In genomic region chr6:15160812-15161211, GRCh38 we compare ENCODE assay signal across 27 cellular contexts.
DNase-seq lines count a peak whose midpoint lies in the region; TF ChIP-seq lines count a peak whose summit lies in the region.
"Had no signal": no experiment of that assay in that cellular context is flagged by ENCODE, and none has a peak within 500 bp of the region (broad histone marks: within the 10 kb centered on the region; RNA-seq: fewer than 3 reads in every experiment).

No MANE protein-coding gene starts in this region.

- no peaks in the 10 kb centered on the region for H3K4me1 Mint-ChIP-seq in chondrocyte (ENCODE audit: low read depth)
- H3K4me1 Mint-ChIP-seq: CD4-positive, alpha-beta memory T cell had no signal

- POLR2A ChIA-PET in RWPE1 (lab: Yijun Ruan, JAX; ENCODE audit: low non-redundant PET) = no interaction called here

- H3K4me1 ChIP-seq in adipocyte (ENCODE audit: control insufficient read depth, insufficient read depth, low read length) = peaks cover 7% of the 10 kb centered on the region
- H3K4me1 ChIP-seq: SJCRH30 had no signal

- H3K4me3 ChIP-seq in AG09309 (ENCODE audit: control insufficient read depth, low read depth, low read length) (no peak overlapping the region), adipocyte (ENCODE audit: low read length) (no peak overlapping the region), fibroblast of the aortic adventitia (ENCODE audit: low read depth, low read length) (no peak overlapping the region)
- H3K4me3 ChIP-seq: GM23338, HAP-1, SJCRH30 had no signal

- H3K9ac ChIP-seq in adipocyte (ENCODE audit: low read length) = no peak overlapping the region

- no peak overlapping the region for H3K27ac ChIP-seq in RWPE1
- no peak overlapping the region for H3K27ac ChIP-seq in caudate nucleus (ENCODE audit: low read depth, low read length)
- H3K27ac ChIP-seq: HL-60, SJCRH30 had no signal

- H3K27me3 Mint-ChIP-seq in chondrocyte (ENCODE audit: low read depth) = no peaks in the 10 kb centered on the region
- H3K27me3 Mint-ChIP-seq: CD4-positive, alpha-beta memory T cell had no signal

- no peaks in the 10 kb centered on the region for H3K9me3 ChIP-seq in adipocyte (ENCODE audit: control insufficient read depth, low read length)
- H3K9me3 ChIP-seq: HAP-1, SJCRH30 had no signal

- peak; percentile 20 for DNase-seq in AG09309 (ENCODE audit: low read depth)
- DNase-seq in GM04503 (ENCODE audit: low read depth) = peak; percentile 11
- peak; percentile 4 for DNase-seq in adipocyte (ENCODE audit: low read depth)
- peak; percentile 5 for DNase-seq in fibroblast of the aortic adventitia (ENCODE audit: low read depth)
- DNase-seq in chondrocyte (ENCODE audit: low spot score) = no peak
- DNase-seq in RWPE1 (ENCODE audit: low spot score) = no peak
- no peak for DNase-seq in AG08395 (ENCODE audit: low spot score)
- no peak for DNase-seq in caudate nucleus (lab: John Stamatoyannopoulos, UW)
- DNase-seq: AML-193; C1 segment of cervical spinal cord; CD4-positive, alpha-beta memory T cell; COR-L47; GDM1; KBM-7; MV-4-11; NCI-H1105; NCI-H1436 treated with DMSO at 0.1 percent for 48 hours; NCI-H187 treated with DMSO at 0.1 percent for 48 hours; NCI-H524 treated with DMSO at 0.1 percent for 48 hours; NCI-H774; NK-92 treated with Interleukin-12 subunit alpha and Interleukin-12 subunit beta, amount 100 ng/mL, for 24 hours; PC-3; SJCRH30; T-helper 1 cell had no signal

- H3K9me3 Mint-ChIP-seq in chondrocyte (ENCODE audit: low read depth) = no peaks in the 10 kb centered on the region
- H3K9me3 Mint-ChIP-seq: CD4-positive, alpha-beta memory T cell; GM23338 had no signal

- H3K27ac Mint-ChIP-seq in chondrocyte (ENCODE audit: unreplicated experiment) = no peak overlapping the region
- H3K27ac Mint-ChIP-seq: CD4-positive, alpha-beta memory T cell; GM23338 had no signal

- no peak for TF ChIP-seq CTCF in AG09309 (IDR thresholded peaks at IDR 0.05; ENCODE audit: control insufficient read depth, insufficient read depth, low read depth, low read length, missing control alignments)
- TF ChIP-seq CTCF in fibroblast of the aortic adventitia (IDR thresholded peaks at IDR 0.05; ENCODE audit: insufficient read depth, low read length) = no peak
- no peak for TF ChIP-seq CTCF in chondrocyte (IDR thresholded peaks at IDR 0.05)
- TF ChIP-seq CTCF in RWPE1 (conservative IDR thresholded peaks at IDR 0.05; ENCODE audit: low read depth) = no peak

- no peak overlapping the region for H3K4me3 Mint-ChIP-seq in chondrocyte (ENCODE audit: unreplicated experiment)
- H3K4me3 Mint-ChIP-seq: CD4-positive, alpha-beta memory T cell; GM23338 had no signal

- no peaks in the 10 kb centered on the region for H3K36me3 ChIP-seq in adipocyte (ENCODE audit: control insufficient read depth, insufficient read depth, low read length, severe bottlenecking)
- H3K36me3 ChIP-seq: HAP-1, SJCRH30 had no signal

- H3K27me3 ChIP-seq in adipocyte (replicated peaks; ENCODE audit: control insufficient read depth, insufficient read depth, low read length) = no peaks in the 10 kb centered on the region
- H3K27me3 ChIP-seq: SJCRH30 had no signal

- CTCF ChIA-PET in RWPE1 (lab: Yijun Ruan, JAX) = no interaction called here

- H3K36me3 Mint-ChIP-seq in chondrocyte (ENCODE audit: low read depth) = no peaks in the 10 kb centered on the region
- H3K36me3 Mint-ChIP-seq: CD4-positive, alpha-beta memory T cell had no signal

Comparison
In these comparisons a context has a peak if more than half of its experiments do, and no peak if none do; other contexts are left out.
1. DNase-seq: peak in AG09309 (single experiment), GM04503 (single experiment), adipocyte (single experiment) and fibroblast of the aortic adventitia (single experiment); none in chondrocyte (single experiment), RWPE1 (single experiment), AG08395 (single experiment) and caudate nucleus (0 of 61).